11 cellular contexts compared by ENCODE assay signal in genomic region chr15:45630958-45631691, GRCh38. TPM values are rescaled to one million over a fixed set of nuclear protein-coding genes. Genes with fewer than 3 reads are reported as not detected.
DNase-seq lines count a peak whose midpoint lies in the region; ATAC-seq and TF ChIP-seq lines count a peak whose summit lies in the region.
"Had no signal": no experiment of that assay in that cellular context is flagged by ENCODE, and none has a peak within 500 bp of the region (broad histone marks: within the 10 kb centered on the region; RNA-seq: fewer than 3 reads in every experiment).

No MANE protein-coding gene starts in this region.

- H3K27ac ChIP-seq in left ventricle myocardium inferior (replicated peaks) (peak overlapping the region; percentile 46), vagina (peak overlapping the region; percentile 52), gastrocnemius medialis (peak overlapping the region in 2 of 4 donors; percentile 19 to 54)
- H3K27ac ChIP-seq: C4-2B had no signal

- in situ Hi-C loops in gastrocnemius medialis (cut with MboI; ENCODE audit: low sequenced_read_pairs in 4 of 4), result loop anchor here in 2 of 4 donors (25.0 kb wide), 2 partner anchors 444 to 1844 kb away; partner anchors contain the start of genes SHF (in 2 of the 2), ELL3 (in 1 of the 2) and SERF2 (in 1 of the 2)

- H3K36me3 ChIP-seq in left ventricle myocardium inferior (no peaks in the 10 kb centered on the region), vagina (no peaks in the 10 kb centered on the region), gastrocnemius medialis (no peaks in the 10 kb centered on the region)

- peaks cover 21% of the 10 kb centered on the region for H3K9me3 ChIP-seq in left ventricle myocardium inferior (replicated peaks)
- H3K9me3 ChIP-seq in vagina, result no peaks in the 10 kb centered on the region
- no peaks in the 10 kb centered on the region for H3K9me3 ChIP-seq in gastrocnemius medialis

- peaks cover 23% of the 10 kb centered on the region for H3K4me1 ChIP-seq in left ventricle myocardium inferior
- H3K4me1 ChIP-seq in vagina, result peaks cover 28% of the 10 kb centered on the region
- H3K4me1 ChIP-seq in gastrocnemius medialis, result peaks cover 7 to 8% of the 10 kb centered on the region in 2 donors

- intact Hi-C loops in left ventricle myocardium inferior (cut with micrococcal nuclease) (no loop called here), cardiac septum (cut with DNase I) (no loop called here), left colon (cut with DNase I, micrococcal nuclease) (no loop called here), vagina (cut with DNase I) (no loop called here), gastrocnemius medialis (cut with DNase I; ENCODE audit: low total_unique reads) (no loop called here)

- no peak for TF ChIP-seq CTCF in left ventricle myocardium inferior (IDR thresholded peaks at IDR 0.05; ENCODE audit: borderline replicate concordance)
- TF ChIP-seq CTCF in vagina (IDR thresholded peaks at IDR 0.05), result no peak
- TF ChIP-seq CTCF in gastrocnemius medialis (IDR thresholded peaks at IDR 0.05 in 4 of 5, conservative IDR thresholded peaks at IDR 0.05 in 1 of 5), result no peak

- DNase-seq in left ventricle myocardium inferior (no peak), cardiac septum (ENCODE audit: low spot score) (no peak), astrocyte of the hippocampus (ENCODE audit: low read depth, low spot score) (peak; percentile 74), left colon (peak in 1 of 2 donors; percentile 71), vagina (ENCODE audit: extremely low spot score in 2 of 2) (no peak), NCI-H82 treated with DMSO at 0.1 percent for 48 hours (lab: John Stamatoyannopoulos, UW; ENCODE audit: unreplicated experiment) (no peak), gastrocnemius medialis (no peak)
- DNase-seq: activated T-cell treated with anti-CD3 and anti-CD28 coated beads, Interleukin-2, amount 50 U/mL, for 48 hours; hypothalamus had no signal

- H3K27me3 ChIP-seq in left ventricle myocardium inferior (ENCODE audit: low read depth) (no peaks in the 10 kb centered on the region), vagina (no peaks in the 10 kb centered on the region), gastrocnemius medialis (no peaks in the 10 kb centered on the region)

- TF ChIP-seq POLR2A in vagina (IDR thresholded peaks at IDR 0.05) (no peak), gastrocnemius medialis (IDR thresholded peaks at IDR 0.05) (no peak)

- ATAC-seq in left colon (peak; percentile 20), gastrocnemius medialis (no peak), GM18868 (IDR thresholded peaks at IDR 0.05; ENCODE audit: unreplicated experiment) (no peak)

- H3K4me3 ChIP-seq in left ventricle myocardium inferior, result peak overlapping the region; percentile 18
- peak overlapping the region in 1 of 2 donors; percentile 17 for H3K4me3 ChIP-seq in vagina
- no peak overlapping the region for H3K4me3 ChIP-seq in gastrocnemius medialis

RNA-seq across cellular contexts. Expression of gene SQOR, which starts 3.7 kb away (rescaled TPM):
- total RNA-seq in left ventricle myocardium inferior (16.5 TPM), cardiac septum (12.3 TPM), left colon (100 to 1,000 TPM; 303 to 408 TPM), vagina (52.8 TPM), gastrocnemius medialis (100 to 1,000 TPM; 140 to 194 (median 164) TPM)

RNA-seq across cellular contexts. Expression of gene BLOC1S6, which starts 43.9 kb away (rescaled TPM):
- 24.3 TPM for total RNA-seq in left ventricle myocardium inferior
- total RNA-seq in cardiac septum, result 29.1 TPM
- total RNA-seq in left colon, result 10 to 100 TPM; 24.0 to 25.9 TPM
- total RNA-seq in vagina, result 45.2 TPM
- total RNA-seq in gastrocnemius medialis, result 10 to 100 TPM; 32.9 to 38.2 (median 36.6) TPM
